1 cellular context compared by ENCODE assay signal in genomic region chr17:42886283-42887176, GRCh38.
TF ChIP-seq lines count a peak whose summit lies in the region.

No MANE protein-coding gene starts in this region.

TF ChIP-seq in K562, 482 proteins besides CTCF, POLR2A, EP300 and RAD21:
- peak; percentile 20; the same call in 1 of the 2 replicates for TF ChIP-seq NR2C1 (IDR thresholded peaks at IDR 0.05)
- no peak for TF ChIP-seq NR2C1 (tag; IDR thresholded peaks at IDR 0.05)
- TF ChIP-seq MAFF (IDR thresholded peaks at IDR 0.05; ENCODE audit: low read length): no peak
